ENCODE assay signal across 9 cellular contexts in genomic region chr7:116970148-116970910, GRCh38.
DNase-seq lines count a peak whose midpoint lies in the region; ATAC-seq and TF ChIP-seq lines count a peak whose summit lies in the region.
"Had no signal": no experiment of that assay in that cellular context is flagged by ENCODE, and none has a peak within 500 bp of the region (broad histone marks: within the 10 kb centered on the region; RNA-seq: fewer than 3 reads in every experiment).

No MANE protein-coding gene starts in this region.

- ATAC-seq in GM19395 (IDR thresholded peaks at IDR 0.05; ENCODE audit: unreplicated experiment) (peak; percentile 81), HG02973 (IDR thresholded peaks at IDR 0.05; ENCODE audit: unreplicated experiment) (peak; percentile 77)

- no peak for TF ChIP-seq CTCF in GM12865 (IDR thresholded peaks at IDR 0.05; ENCODE audit: insufficient read depth, low read depth, low read length, missing control alignments)

- DNase-seq in GM12865 (ENCODE audit: low read depth), result peak; percentile 46
- peak; percentile 12 for DNase-seq in NCI-H69 (lab: John Stamatoyannopoulos, UW)
- DNase-seq in medulla oblongata (ENCODE audit: extremely low spot score), result no peak
- DNase-seq in NCI-H2196 (lab: John Stamatoyannopoulos, UW; ENCODE audit: unreplicated experiment), result no peak
- no peak for DNase-seq in C1 segment of cervical spinal cord (lab: John Stamatoyannopoulos, UW)
- DNase-seq in middle frontal gyrus (ENCODE audit: extremely low spot score, low spot score), result no peak
- DNase-seq: retina had no signal

- no peak overlapping the region for H3K4me3 ChIP-seq in GM12865 (ENCODE audit: low read depth, low read length)

Comparison
In these comparisons a context has a peak if more than half of its experiments do, and no peak if none do; other contexts are left out.
1. DNase-seq: peak in GM12865 (single experiment) and NCI-H69 (single experiment); none in medulla oblongata (single experiment), NCI-H2196 (single experiment), C1 segment of cervical spinal cord (0 of 14) and middle frontal gyrus (single experiment).